ENCODE assay signal across 14 cellular contexts in genomic region chr4:128228778-128229457, GRCh38. TPM values are rescaled to one million over a fixed set of nuclear protein-coding genes. Genes with fewer than 3 reads are reported as not detected.
A peak's percentile ranks its signal among the peaks of the same experiment; 100 is the strongest.
DNase-seq lines count a peak whose midpoint lies in the region; ATAC-seq and TF ChIP-seq lines count a peak whose summit lies in the region.
"Had no signal": no experiment of that assay in that cellular context is flagged by ENCODE, and none has a peak within 500 bp of the region (broad histone marks: within the 10 kb centered on the region; RNA-seq: fewer than 3 reads in every experiment).

No MANE protein-coding gene starts in this region.

- H3K4me3 ChIP-seq in SJCRH30, result no peak overlapping the region
- no peak overlapping the region for H3K4me3 ChIP-seq in fibroblast of the aortic adventitia (ENCODE audit: low read depth, low read length)
- H3K4me3 ChIP-seq in OCI-LY7 (ENCODE audit: low read depth, low read length, poor library complexity, severe bottlenecking), result no peak overlapping the region
- no peak overlapping the region for H3K4me3 ChIP-seq in heart right ventricle
- H3K4me3 ChIP-seq: K562, spleen had no signal

- intact Hi-C loops in OCI-LY7 (cut with micrococcal nuclease; ENCODE audit: unreplicated experiment) (no loop called here), heart right ventricle (cut with DNase I) (no loop called here)

- H4K20me1 ChIP-seq in OCI-LY7 (ENCODE audit: insufficient read depth, low read length), result no peaks in the 10 kb centered on the region

- no peak overlapping the region for H3K4me3 Mint-ChIP-seq in activated CD4-positive, alpha-beta memory T cell treated with anti-CD3 and anti-CD28 coated beads, Interleukin-2, amount 10 ng/mL, durations not matched to agents 7 days and 5 days
- H3K4me3 Mint-ChIP-seq: activated B cell treated with CpG ODN at 0.5 μM for 24 hours; activated T-cell treated with anti-CD3 and anti-CD28 coated beads, Interleukin-2, amount 50 U/mL, for 24 hours had no signal

- H3K27me3 Mint-ChIP-seq in activated CD4-positive, alpha-beta memory T cell treated with anti-CD3 and anti-CD28 coated beads, Interleukin-2, amount 10 ng/mL, durations not matched to agents 7 days and 5 days, result no peaks in the 10 kb centered on the region
- H3K27me3 Mint-ChIP-seq: activated B cell treated with CpG ODN at 0.5 μM for 24 hours had no signal

- no peak overlapping the region for H2AFZ ChIP-seq in OCI-LY7 (ENCODE audit: low read length)

- no TSS peak for BruUV-seq in OCI-LY7 (replicated peaks; lab: Mats Ljungman, UMichigan)

- no peaks in the 10 kb centered on the region for H3K36me3 ChIP-seq in SJCRH30
- H3K36me3 ChIP-seq in OCI-LY7 (ENCODE audit: insufficient read depth, low read length), result no peaks in the 10 kb centered on the region
- H3K36me3 ChIP-seq in heart right ventricle, result no peaks in the 10 kb centered on the region
- H3K36me3 ChIP-seq: spleen had no signal

- no peak for TF ChIP-seq CTCF in 22Rv1 (IDR thresholded peaks at IDR 0.05)
- no peak for TF ChIP-seq CTCF in fibroblast of the aortic adventitia (IDR thresholded peaks at IDR 0.05; ENCODE audit: insufficient read depth, low read length)
- no peak for TF ChIP-seq CTCF in OCI-LY7 (conservative IDR thresholded peaks at IDR 0.05; ENCODE audit: low read length)
- TF ChIP-seq CTCF in heart right ventricle (IDR thresholded peaks at IDR 0.05), result no peak

- H3K4me1 ChIP-seq in SJCRH30, result peaks cover 33% of the 10 kb centered on the region
- no peaks in the 10 kb centered on the region for H3K4me1 ChIP-seq in OCI-LY7 (ENCODE audit: insufficient read depth, low read length, poor library complexity, severe bottlenecking)
- H3K4me1 ChIP-seq in heart right ventricle, result no peaks in the 10 kb centered on the region
- H3K4me1 ChIP-seq: spleen had no signal

- CTCF ChIA-PET in activated CD4-positive, alpha-beta memory T cell treated with anti-CD3 and anti-CD28 coated beads, Interleukin-2, amount 10 ng/mL, durations not matched to agents 7 days and 5 days (lab: Charles Lee), result no interaction called here
- CTCF ChIA-PET in OCI-LY7 (lab: Charles Lee; ENCODE audit: unreplicated experiment), result no interaction called here

- H3K9me3 ChIP-seq in SJCRH30 (replicated peaks), result no peaks in the 10 kb centered on the region
- H3K9me3 ChIP-seq in OCI-LY7 (ENCODE audit: low read length), result no peaks in the 10 kb centered on the region
- peaks cover 0 to 7% (median 0%) of the 10 kb centered on the region in 11 donors for H3K9me3 ChIP-seq in heart right ventricle
- H3K9me3 ChIP-seq: spleen had no signal

- POLR2A ChIA-PET in activated CD4-positive, alpha-beta memory T cell treated with anti-CD3 and anti-CD28 coated beads, Interleukin-2, amount 10 ng/mL, durations not matched to agents 7 days and 5 days (lab: Charles Lee), result no interaction called here
- POLR2A ChIA-PET in OCI-LY7 (lab: Charles Lee), result interaction anchor here (0.6 kb wide), 1 partner anchor 60 kb away, joined by 4 read pairs; no protein-coding TSS in a partner anchor

- H3K9me3 Mint-ChIP-seq in activated CD4-positive, alpha-beta memory T cell treated with anti-CD3 and anti-CD28 coated beads, Interleukin-2, amount 10 ng/mL, durations not matched to agents 7 days and 5 days, result no peaks in the 10 kb centered on the region
- H3K9me3 Mint-ChIP-seq: activated B cell treated with CpG ODN at 0.5 μM for 24 hours; activated T-cell treated with anti-CD3 and anti-CD28 coated beads, Interleukin-2, amount 50 U/mL, for 24 hours had no signal

- H3K27ac ChIP-seq in 22Rv1 (peak overlapping the region; percentile 76), SJCRH30 (peak overlapping the region; percentile 32; the same call in 1 of the 2 replicates), OCI-LY7 (ENCODE audit: low read depth, low read length, poor library complexity, severe bottlenecking) (no peak overlapping the region), heart right ventricle (no peak overlapping the region)
- H3K27ac ChIP-seq: spleen had no signal

- H3K4me2 ChIP-seq in OCI-LY7 (ENCODE audit: low read length), result no peak overlapping the region

- ATAC-seq in heart right ventricle, result no peak
- ATAC-seq: K562 had no signal

- 47 to 59% methylated on average over 3 of the region's 3 CpGs for WGBS in heart right ventricle, 2 donors

- no peaks in the 10 kb centered on the region for H3K79me2 ChIP-seq in OCI-LY7 (ENCODE audit: insufficient read depth, low read depth, low read length)

- H3K9me2 ChIP-seq in OCI-LY7 (ENCODE audit: insufficient read depth, low read length), result no peaks in the 10 kb centered on the region

- no peaks in the 10 kb centered on the region for H3K4me1 Mint-ChIP-seq in activated CD4-positive, alpha-beta memory T cell treated with anti-CD3 and anti-CD28 coated beads, Interleukin-2, amount 10 ng/mL, durations not matched to agents 7 days and 5 days
- H3K4me1 Mint-ChIP-seq: activated B cell treated with CpG ODN at 0.5 μM for 24 hours had no signal

- H3K27ac Mint-ChIP-seq in activated CD4-positive, alpha-beta memory T cell treated with anti-CD3 and anti-CD28 coated beads, Interleukin-2, amount 10 ng/mL, durations not matched to agents 7 days and 5 days, result no peak overlapping the region
- H3K27ac Mint-ChIP-seq: activated B cell treated with CpG ODN at 0.5 μM for 24 hours; activated T-cell treated with anti-CD3 and anti-CD28 coated beads, Interleukin-2, amount 50 U/mL, for 24 hours had no signal

- H3K27me3 ChIP-seq in SJCRH30, result no peaks in the 10 kb centered on the region
- H3K27me3 ChIP-seq in heart right ventricle, result no peaks in the 10 kb centered on the region
- H3K27me3 ChIP-seq: spleen had no signal

- no peaks in the 10 kb centered on the region for H3K36me3 Mint-ChIP-seq in activated CD4-positive, alpha-beta memory T cell treated with anti-CD3 and anti-CD28 coated beads, Interleukin-2, amount 10 ng/mL, durations not matched to agents 7 days and 5 days (ENCODE audit: low read depth)

- peak; percentile 12 for DNase-seq in HCEC 1CT
- DNase-seq in SJCRH30, result peak in 1 of 2 experiments; percentile 45
- peak; percentile 22 for DNase-seq in fibroblast of the aortic adventitia (ENCODE audit: low read depth)
- no peak for DNase-seq in epidermal melanocyte (ENCODE audit: insufficient read length, low spot score)
- no peak for DNase-seq in activated CD4-positive, alpha-beta memory T cell treated with anti-CD3 and anti-CD28 coated beads, Interleukin-2, amount 10 ng/mL, durations not matched to agents 7 days and 5 days
- no peak for DNase-seq in OCI-LY7 (ENCODE audit: low spot score)
- DNase-seq in heart right ventricle, result no peak
- DNase-seq: activated B cell treated with CpG ODN at 0.5 μM for 24 hours; activated T-cell treated with anti-CD3 and anti-CD28 coated beads, Interleukin-2, amount 50 U/mL, for 24 hours; NCI-H226; SIG-M5; spleen had no signal

RNA-seq across cellular contexts. Expression of gene PGRMC2, which starts 58.7 kb away (rescaled TPM):
- total RNA-seq in SJCRH30 (2014; rRNA removed; shearing (Covaris generic)), result 17.9 and 20.2 TPM in 2 replicates
- total RNA-seq in fibroblast of the aortic adventitia (ENCODE audit: low replicate concordance) (18.6 and 35.0 TPM in 2 replicates), OCI-LY7 (2022) (43.7 and 45.3 TPM in 2 replicates), heart right ventricle (10 to 100 TPM; 47.8 to 78.9 (median 71.5) TPM)
- 10 to 100 TPM; 44.3 to 46.0 TPM for total RNA-seq in activated CD4-positive, alpha-beta memory T cell treated with anti-CD3 and anti-CD28 coated beads, Interleukin-2, amount 10 ng/mL, durations not matched to agents 7 days and 5 days
- total RNA-seq in OCI-LY7 (2014; rRNA removed; shearing (Covaris generic)), result 10.2 and 10.5 TPM in 2 replicates
- 10 to 100 TPM; 26.0 to 48.9 TPM for polyA plus RNA-seq in heart right ventricle

Comparison
In these comparisons a context has a peak if more than half of its experiments do, and no peak if none do; other contexts are left out.
1. H3K27ac ChIP-seq: peak in 22Rv1 (single experiment) and SJCRH30 (single experiment); none in OCI-LY7 (single experiment) and heart right ventricle (0 of 10).
2. DNase-seq: peak in HCEC 1CT (single experiment) and fibroblast of the aortic adventitia (single experiment); none in epidermal melanocyte (single experiment), activated CD4-positive, alpha-beta memory T cell treated with anti-CD3 and anti-CD28 coated beads, Interleukin-2, amount 10 ng/mL, durations not matched to agents 7 days and 5 days (single experiment), OCI-LY7 (single experiment) and heart right ventricle (0 of 2).